In genomic region chr1:223203011-223203410, GRCh38 we compare ENCODE assay signal across 16 cellular contexts.
"Had no signal": no experiment of that assay in that cellular context is flagged by ENCODE, and none has a peak within 500 bp of the region (broad histone marks: within the 10 kb centered on the region; RNA-seq: fewer than 3 reads in every experiment).

No MANE protein-coding gene starts in this region.

- H3K9ac ChIP-seq: parathyroid adenoma had no signal

- H3K9me3 Mint-ChIP-seq: activated naive CD4-positive, alpha-beta T cell treated with anti-CD3 and anti-CD28 coated beads for 36 hours; activated T-helper 17 cell treated with anti-CD3 and anti-CD28 coated beads, Interleukin-2, amount 50 U/mL, for 72 hours had no signal

- H3K4me3 Mint-ChIP-seq: activated naive CD4-positive, alpha-beta T cell treated with anti-CD3 and anti-CD28 coated beads for 36 hours; activated T-helper 17 cell treated with anti-CD3 and anti-CD28 coated beads, Interleukin-2, amount 50 U/mL, for 72 hours; naive thymus-derived CD4-positive, alpha-beta T cell had no signal

- H3K4me3 ChIP-seq: left lung, suprapubic skin had no signal

- ATAC-seq: activated T-helper 17 cell treated with anti-CD3 and anti-CD28 coated beads, Interleukin-2, amount 50 U/mL, for 72 hours; left lung; naive thymus-derived CD4-positive, alpha-beta T cell had no signal

- H3K36me3 ChIP-seq: left lung, neutrophil, suprapubic skin had no signal

- H3K4me1 ChIP-seq: left lung, parathyroid adenoma, suprapubic skin had no signal

- H3K27me3 ChIP-seq: left lung, neutrophil, suprapubic skin had no signal

- DNase-seq: activated CD4-positive, alpha-beta T cell treated with anti-CD3 and anti-CD28 coated beads, Interleukin-2, amount 50 U/mL, for 4 hours; activated CD4-positive, CD25-positive, alpha-beta regulatory T cell treated with anti-CD3 and anti-CD28 coated beads, Interleukin-2, amount 50 U/mL, for 72 hours; activated naive CD4-positive, alpha-beta T cell treated with anti-CD3 and anti-CD28 coated beads for 36 hours; mammary epithelial cell; naive thymus-derived CD4-positive, alpha-beta T cell; retina; small intestine; stimulated activated CD4-positive, alpha-beta T cell treated with anti-CD3 and anti-CD28 coated beads, Interleukin-4, amount 100 ng/mL, for 24 hours; stimulated activated naive CD4-positive, alpha-beta T cell treated with Interleukin-2 at 50 U/mL for 16 hours; T-helper 1 cell; trophoblast cell had no signal

- H3K27me3 Mint-ChIP-seq: activated T-helper 17 cell treated with anti-CD3 and anti-CD28 coated beads, Interleukin-2, amount 50 U/mL, for 72 hours had no signal

- H3K27ac ChIP-seq: left lung, neutrophil, parathyroid adenoma, suprapubic skin had no signal

- H3K36me3 Mint-ChIP-seq: naive thymus-derived CD4-positive, alpha-beta T cell had no signal

- H3K27ac Mint-ChIP-seq: activated naive CD4-positive, alpha-beta T cell treated with anti-CD3 and anti-CD28 coated beads for 36 hours; activated T-helper 17 cell treated with anti-CD3 and anti-CD28 coated beads, Interleukin-2, amount 50 U/mL, for 72 hours; naive thymus-derived CD4-positive, alpha-beta T cell had no signal

- H3K9me3 ChIP-seq: left lung, neutrophil, suprapubic skin had no signal
